35 cellular contexts compared by ENCODE assay signal in the genomic region with DNA sequence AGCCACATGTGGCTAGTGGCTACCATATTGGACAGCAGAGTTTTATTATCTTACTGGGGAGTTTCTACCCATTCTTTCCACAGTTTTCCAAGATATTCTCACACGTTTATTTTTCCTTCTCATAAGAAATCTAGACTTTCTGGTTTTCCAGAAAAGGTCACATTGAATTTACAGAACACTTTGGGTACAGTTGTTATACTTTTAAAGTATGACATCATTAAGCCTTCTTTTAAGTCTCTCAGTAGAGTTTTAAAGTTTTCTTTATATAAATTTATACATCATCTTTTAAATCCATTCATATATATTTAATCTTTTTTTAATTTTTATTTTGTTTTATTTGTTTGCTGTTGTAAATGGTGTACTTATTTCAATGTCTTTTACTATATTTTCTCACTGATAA.
"Had no signal": no experiment of that assay in that cellular context is flagged by ENCODE, and none has a peak within 500 bp of the region (broad histone marks: within the 10 kb centered on the region; RNA-seq: fewer than 3 reads in every experiment).

No MANE protein-coding gene starts in this region.

- H3K4me1 ChIP-seq: adrenal gland, body of pancreas, breast epithelium had no signal

- H3K4me3 ChIP-seq: adrenal gland, body of pancreas, breast epithelium had no signal

- H3K36me3 ChIP-seq: adrenal gland, brain microvascular endothelial cell, breast epithelium, WERI-Rb-1 had no signal

- H3K27me3 ChIP-seq: adrenal gland, body of pancreas, brain microvascular endothelial cell, breast epithelium had no signal

- ATAC-seq: activated CD4-positive, alpha-beta T cell treated with anti-CD3 and anti-CD28 coated beads for 36 hours; activated CD4-positive, CD25-positive, alpha-beta regulatory T cell treated with anti-CD3 and anti-CD28 coated beads, Interleukin-2, amount 50 U/mL, for 24 hours; activated CD8-positive, alpha-beta memory T cell treated with anti-CD3 and anti-CD28 coated beads, Interleukin-2, amount 10 ng/mL, durations not matched to agents 7 days and 5 days; activated CD8-positive, alpha-beta T cell treated with anti-CD3 and anti-CD28 coated beads, Interleukin-2, amount 10 ng/mL, durations not matched to agents 7 days and 5 days; activated naive CD4-positive, alpha-beta T cell treated with anti-CD3 and anti-CD28 coated beads, Interleukin-2, amount 50 U/mL, for 72 hours; activated T-helper 17 cell treated with anti-CD3 and anti-CD28 coated beads, Interleukin-2, amount 50 U/mL, for 72 hours; body of pancreas; WTC11 had no signal

- DNase-seq: activated CD4-positive, alpha-beta memory T cell treated with anti-CD3 and anti-CD28 coated beads, Interleukin-2, amount 10 ng/mL, durations not matched to agents 7 days and 5 days; activated CD4-positive, alpha-beta T cell treated with anti-CD3 and anti-CD28 coated beads for 1 hour; activated CD4-positive, alpha-beta T cell treated with anti-CD3 and anti-CD28 coated beads for 36 hours; activated CD4-positive, alpha-beta T cell treated with anti-CD3 and anti-CD28 coated beads for 48 hours; activated CD4-positive, alpha-beta T cell treated with anti-CD3 and anti-CD28 coated beads, Interleukin-2, amount 10 ng/mL, durations not matched to agents 7 days and 5 days; activated CD4-positive, alpha-beta T cell treated with anti-CD3 and anti-CD28 coated beads, Interleukin-2, amount 50 U/mL, for 48 hours; activated CD4-positive, CD25-positive, alpha-beta regulatory T cell; activated CD8-positive, alpha-beta memory T cell treated with anti-CD3 and anti-CD28 coated beads for 24 hours; activated CD8-positive, alpha-beta memory T cell treated with anti-CD3 and anti-CD28 coated beads, Interleukin-2, amount 10 ng/mL, durations not matched to agents 7 days and 5 days; activated CD8-positive, alpha-beta memory T cell treated with anti-CD3 and anti-CD28 coated beads, Interleukin-2, amount 50 U/mL, for 48 hours; activated CD8-positive, alpha-beta T cell treated with anti-CD3 and anti-CD28 coated beads, Interleukin-2, amount 10 ng/mL, durations not matched to agents 7 days and 5 days; activated effector memory CD4-positive, alpha-beta T cell treated with anti-CD3 and anti-CD28 coated beads, Interleukin-2, amount 50 U/mL, for 16 hours; activated gamma-delta T cell treated with Interleukin-2 at 50 U/mL for 16 hours; activated naive CD4-positive, alpha-beta T cell; activated naive CD4-positive, alpha-beta T cell treated with anti-CD3 and anti-CD28 coated beads for 36 hours; activated naive CD4-positive, alpha-beta T cell treated with anti-CD3 and anti-CD28 coated beads, Interleukin-2, amount 50 U/mL, for 16 hours; activated naive CD8-positive, alpha-beta T cell treated with anti-CD3 and anti-CD28 coated beads for 36 hours; activated T-cell treated with anti-CD3 and anti-CD28 coated beads, Interleukin-2, amount 50 U/mL, for 24 hours; activated T-cell treated with anti-CD3 and anti-CD28 coated beads, Interleukin-2, amount 50 U/mL, for 48 hours; adrenal gland; amniotic stem cell; aorta; body of pancreas; brain microvascular endothelial cell; central memory CD4-positive, alpha-beta T cell; T-helper 1 cell; T-helper 2 cell; T-helper 9 cell; WERI-Rb-1 had no signal

- H3K27ac ChIP-seq: adrenal gland, body of pancreas, brain microvascular endothelial cell, breast epithelium, WERI-Rb-1 had no signal

- FAIRE-seq: astrocyte had no signal

- H3K9me3 ChIP-seq: body of pancreas had no signal
